ENCODE assay signal across 8 cellular contexts in the genomic region with DNA sequence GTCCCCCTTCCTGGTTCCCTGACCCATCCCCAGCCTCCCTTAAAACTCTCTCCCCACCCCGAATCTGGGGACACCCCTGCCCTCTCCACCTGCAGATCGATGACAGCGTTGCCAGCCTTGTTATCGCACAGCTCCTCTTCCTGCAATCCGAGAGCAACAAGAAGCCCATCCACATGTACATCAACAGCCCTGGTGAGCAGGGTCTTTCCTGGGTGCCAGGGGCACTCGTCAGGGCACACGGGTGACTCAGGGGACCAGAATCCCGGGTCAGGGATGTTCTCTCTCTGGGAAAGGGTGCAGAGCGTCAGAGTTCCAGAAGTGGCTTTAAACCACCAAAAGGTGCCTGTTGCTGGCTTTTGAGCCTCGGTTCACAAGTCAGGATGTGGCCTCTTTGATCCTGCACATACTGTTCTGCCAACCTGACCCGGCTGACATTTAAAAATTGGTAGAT. TPM values are rescaled to one million over a fixed set of nuclear protein-coding genes. Genes with fewer than 3 reads are reported as not detected.
DNase-seq lines count a peak whose midpoint lies in the region; ATAC-seq and TF ChIP-seq lines count a peak whose summit lies in the region.

No MANE protein-coding gene starts in this region.

- intact Hi-C loops in adrenal gland (cut with DNase I): no loop called here
- intact Hi-C loops in testis (cut with DNase I; ENCODE audit: low total_unique reads): no loop called here

- peak overlapping the region; percentile 90 to 97 (median 94) for H3K4me3 Mint-ChIP-seq in IgD-negative memory B cell

- TF ChIP-seq POLR2A in adrenal gland (IDR thresholded peaks at IDR 0.05) (no peak), testis (IDR thresholded peaks at IDR 0.05) (no peak)

- peak overlapping the region; percentile 71 for H3K27ac ChIP-seq in 22Rv1
- peak overlapping the region; percentile 33 to 95 (median 79) for H3K27ac ChIP-seq in adrenal gland
- peak overlapping the region; percentile 62 to 72 for H3K27ac ChIP-seq in liver (ENCODE audit: low read depth in 1 of 2, low read length in 2 of 2)
- peak overlapping the region; percentile 89 for H3K27ac ChIP-seq in testis

- peak overlapping the region; percentile 21 to 94 (median 84) for H3K4me3 ChIP-seq in adrenal gland
- H3K4me3 ChIP-seq in liver (ENCODE audit: low read depth in 1 of 3, low read length in 3 of 3): peak overlapping the region; percentile 68 to 82 (median 81)
- H3K4me3 ChIP-seq in testis: peak overlapping the region; percentile 93

- peaks cover 1% of the 10 kb centered on the region for H3K27me3 Mint-ChIP-seq in IgD-negative memory B cell

- no peaks in the 10 kb centered on the region for H3K9me3 ChIP-seq in adrenal gland (replicated peaks in 1 of 3)
- H3K9me3 ChIP-seq in liver (ENCODE audit: control insufficient read depth in 4 of 4, low read length in 3 of 4): no peaks in the 10 kb centered on the region
- H3K9me3 ChIP-seq in testis: no peaks in the 10 kb centered on the region

- no peak for TF ChIP-seq RAD21 in liver (IDR thresholded peaks at IDR 0.05)

- ATAC-seq in HG02870 (IDR thresholded peaks at IDR 0.05; ENCODE audit: unreplicated experiment): no peak
- no peak for ATAC-seq in GM21390 (IDR thresholded peaks at IDR 0.05; ENCODE audit: unreplicated experiment)

- no peaks in the 10 kb centered on the region for H3K9me3 Mint-ChIP-seq in IgD-negative memory B cell

- H3K27ac Mint-ChIP-seq in IgD-negative memory B cell: peak overlapping the region; percentile 75 to 94 (median 81)

- H3K27me3 ChIP-seq in adrenal gland: no peaks in the 10 kb centered on the region
- no peaks in the 10 kb centered on the region for H3K27me3 ChIP-seq in liver (ENCODE audit: control insufficient read depth in 4 of 4, insufficient read depth in 4 of 4, low read length in 3 of 4)
- H3K27me3 ChIP-seq in testis: no peaks in the 10 kb centered on the region

- DNase-seq in adrenal gland (peak in 3 of 7 donors; percentile 25 to 56 (median 30)), testis (no peak), COR-L47 (lab: John Stamatoyannopoulos, UW) (no peak)

- no peak for TF ChIP-seq CTCF in 22Rv1 (IDR thresholded peaks at IDR 0.05)
- TF ChIP-seq CTCF in adrenal gland (IDR thresholded peaks at IDR 0.05): no peak
- TF ChIP-seq CTCF in liver (IDR thresholded peaks at IDR 0.05; ENCODE audit: low read depth, low read length, missing input control): no peak
- TF ChIP-seq CTCF in testis (IDR thresholded peaks at IDR 0.05): no peak

- H3K9ac ChIP-seq in liver (ENCODE audit: low read depth in 1 of 2, low read length in 2 of 2): peak overlapping the region; percentile 28 to 76

- H3K36me3 Mint-ChIP-seq in IgD-negative memory B cell: peaks cover 8% of the 10 kb centered on the region

- peaks cover 0 to 9% of the 10 kb centered on the region in 2 donors for H3K4me1 ChIP-seq in adrenal gland (replicated peaks in 1 of 2)
- peaks cover 0 to 11% (median 5%) of the 10 kb centered on the region in 4 donors for H3K4me1 ChIP-seq in liver (ENCODE audit: control insufficient read depth in 4 of 4, insufficient read depth in 4 of 4, low read length in 3 of 4)
- peaks cover 9% of the 10 kb centered on the region for H3K4me1 ChIP-seq in testis

- H3K36me3 ChIP-seq in adrenal gland (replicated peaks in 1 of 2): peaks cover 0 to 33% of the 10 kb centered on the region in 2 donors
- H3K36me3 ChIP-seq in liver (ENCODE audit: control insufficient read depth in 4 of 4, insufficient read depth in 3 of 4, low read depth in 1 of 4, low read length in 3 of 4): peaks cover 8 to 16% (median 15%) of the 10 kb centered on the region in 4 donors
- no peaks in the 10 kb centered on the region for H3K36me3 ChIP-seq in testis (ENCODE audit: low read depth, missing control alignments)

- H3K4me1 Mint-ChIP-seq in IgD-negative memory B cell: peaks cover 8 to 13% (median 10%) of the 10 kb centered on the region in 3 donors

- 15 to 28% (median 20%) methylated on average over 5 to 11 of the region's 11 CpGs for WGBS in adrenal gland, 4 donors
- 18% methylated on average over 11 of the region's 11 CpGs for WGBS in liver
- WGBS in testis, 2 donors: 15 to 25% methylated on average over 11 of the region's 11 CpGs

TF ChIP-seq in liver, 16 proteins besides CTCF, POLR2A, EP300 and RAD21:
- peak; percentile 16 to 33 for TF ChIP-seq HNF4A (conservative IDR thresholded peaks at IDR 0.05)
- TF ChIP-seq SP1 (IDR thresholded peaks at IDR 0.05): no peak

RNA-seq across cellular contexts. Expression of a gene that starts 1.0 kb away (rescaled TPM):
- polyA plus RNA-seq in IgD-negative memory B cell (103 TPM), adrenal gland (10 to 100 TPM; 35.7 to 69.8 (median 57.2) TPM), liver (10 to 100 TPM; 54.6 to 78.0 TPM), testis (ENCODE audit: insufficient read depth, low read depth, low replicate concordance) (113 TPM)
- total RNA-seq in adrenal gland (100 to 1,000 TPM in 5 of 8 donors, 10 to 100 TPM in 3; 90.2 to 151 (median 106) TPM), liver (10 to 100 TPM; 25.6 to 33.9 TPM), testis (100 to 1,000 TPM in 1 of 2 donors, 10 to 100 TPM in 1; 52.1 to 101 TPM)

RNA-seq across cellular contexts. Expression of a gene that starts 10.2 kb away (rescaled TPM):
- polyA plus RNA-seq in IgD-negative memory B cell (96.4 TPM), adrenal gland (10 to 100 TPM in 2 of 3 donors, 1 to 10 TPM in 1; 3.2 to 59.2 (median 52.9) TPM), liver (10 to 100 TPM; 66.8 to 99.7 TPM), testis (ENCODE audit: insufficient read depth, low read depth, low replicate concordance) (608 TPM)
- total RNA-seq in adrenal gland (100 to 1,000 TPM in 3 of 8 donors, 10 to 100 TPM in 5; 66.6 to 137 (median 89.1) TPM), liver (10 to 100 TPM; 29.9 to 35.5 TPM), testis (100 to 1,000 TPM; 243 to 524 TPM)

RNA-seq across cellular contexts. Expression of a gene that starts 13.4 kb away (rescaled TPM):
- polyA plus RNA-seq in IgD-negative memory B cell (0.65 TPM), adrenal gland (1 to 10 TPM in 1 of 3 donors, under 1 TPM in 2; 0.67 to 2.3 (median 0.86) TPM), liver (under 1 TPM; 0.51 to 0.63 TPM), testis (ENCODE audit: insufficient read depth, low read depth, low replicate concordance) (1.1 TPM)
- total RNA-seq in adrenal gland (1 to 10 TPM in 6 of 8 donors, under 1 TPM in 2; 0.48 to 3.6 (median 1.2) TPM), liver (under 1 TPM; 0.61 to 0.75 TPM), testis (1 to 10 TPM; 2.9 to 5.1 TPM)

RNA-seq across cellular contexts. Expression of a gene that starts 29.0 kb away (rescaled TPM):
- polyA plus RNA-seq in IgD-negative memory B cell (not detected), adrenal gland (under 1 TPM in 1 of 3 donors, not detected in 2; 0.16 TPM), liver (under 1 TPM in 1 of 2 donors, not detected in 1; 0.07 TPM), testis (ENCODE audit: insufficient read depth, low read depth, low replicate concordance) (1.0 TPM)
- total RNA-seq in adrenal gland (not detected), liver (not detected), testis (under 1 TPM; 0.39 to 0.99 TPM)

RNA-seq across cellular contexts. Expression of a gene that starts 30.6 kb away (rescaled TPM):
- polyA plus RNA-seq in IgD-negative memory B cell: 25.4 TPM
- 10 to 100 TPM; 29.0 to 67.3 (median 50.6) TPM for total RNA-seq in adrenal gland
- polyA plus RNA-seq in adrenal gland: 10 to 100 TPM; 57.1 to 79.1 (median 73.1) TPM
- total RNA-seq in liver: 10 to 100 TPM; 11.5 to 22.0 TPM
- polyA plus RNA-seq in liver: 10 to 100 TPM in 1 of 2 donors, 1 to 10 TPM in 1; 7.4 to 24.4 TPM
- total RNA-seq in testis: 10 to 100 TPM; 78.1 to 81.1 TPM
- 122 TPM for polyA plus RNA-seq in testis (ENCODE audit: insufficient read depth, low read depth, low replicate concordance)
